Comparison of ENCODE assay signal across 1 cellular context in the genomic region with DNA sequence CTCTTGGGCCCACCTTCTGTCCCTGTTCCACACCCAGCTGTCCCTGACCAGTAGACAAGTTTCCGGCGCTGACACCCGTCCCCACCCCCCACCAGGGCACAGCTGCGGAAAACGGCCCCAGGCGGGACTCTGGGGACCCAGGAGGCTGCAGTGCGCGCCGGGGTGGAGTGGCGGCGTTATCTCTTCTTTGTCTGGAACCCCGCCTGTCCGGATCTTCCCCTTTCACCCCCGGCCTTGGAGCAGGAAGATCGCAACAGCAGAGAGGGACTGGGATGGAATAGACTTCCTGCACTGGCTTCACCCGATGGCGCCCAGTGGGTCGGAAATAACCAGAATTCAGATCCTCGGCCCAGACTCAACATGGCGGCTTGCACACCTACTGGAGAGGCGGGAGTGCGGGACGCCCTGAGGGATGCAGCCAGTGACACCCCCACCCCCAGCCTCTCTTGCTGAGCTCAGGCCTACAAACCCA.
TF ChIP-seq lines count a peak whose summit lies in the region.

No MANE protein-coding gene starts in this region.

TF ChIP-seq in GM12878, 131 proteins besides CTCF, POLR2A, EP300 and RAD21 (continues in another document):
- TF ChIP-seq CBX5 (IDR thresholded peaks at IDR 0.05; ENCODE audit: low read depth) (no peak), TCF3 (IDR thresholded peaks at IDR 0.05; ENCODE audit: borderline replicate concordance, insufficient read depth, low read depth, low read length) (peak; percentile 87), BACH1 (IDR thresholded peaks at IDR 0.05; ENCODE audit: borderline replicate concordance) (no peak; the same call in 1 of the 2 replicates), BMI1 (IDR thresholded peaks at IDR 0.05; ENCODE audit: borderline replicate concordance) (no peak), LARP7 (IDR thresholded peaks at IDR 0.05) (no peak; the same call in 1 of the 2 replicates), ZNF622 (IDR thresholded peaks at IDR 0.05) (no peak), ZBED1 (IDR thresholded peaks at IDR 0.05; ENCODE audit: borderline replicate concordance) (no peak), STAT3 (IDR thresholded peaks at IDR 0.05; ENCODE audit: low read depth, low read length) (no peak), PAX5 (IDR thresholded peaks at IDR 0.05; ENCODE audit: borderline replicate concordance, low read depth, low read length) (0 out of 2 replicates have a peak, but pooled peaks have one; percentile 10), CHD4 (IDR thresholded peaks at IDR 0.05) (no peak), HCFC1 (IDR thresholded peaks at IDR 0.05; ENCODE audit: low read length) (no peak), TCF7 (IDR thresholded peaks at IDR 0.05; ENCODE audit: borderline replicate concordance) (no peak), HDAC2 (IDR thresholded peaks at IDR 0.05) (no peak), SIN3A (IDR thresholded peaks at IDR 0.05; ENCODE audit: low read depth, low read length) (peak; percentile 61), ZNF384 (IDR thresholded peaks at IDR 0.05; ENCODE audit: borderline replicate concordance, low read depth, low read length) (no peak), EED (IDR thresholded peaks at IDR 0.05; ENCODE audit: low read depth) (peak; percentile 69), PAX8 (IDR thresholded peaks at IDR 0.05) (no peak), JUNB (IDR thresholded peaks at IDR 0.05) (no peak), MLLT1 (IDR thresholded peaks at IDR 0.05) (peak; percentile 81), IRF4 (IDR thresholded peaks at IDR 0.05; ENCODE audit: low read depth, low read length) (no peak), CREM (IDR thresholded peaks at IDR 0.05; ENCODE audit: low read depth) (no peak), MXI1 (IDR thresholded peaks at IDR 0.05; ENCODE audit: low read depth, low read length) (peak; percentile 72), MEF2B (IDR thresholded peaks at IDR 0.05; ENCODE audit: partially characterized antibody, poor library complexity, severe bottlenecking) (peak; percentile 94), MAX (IDR thresholded peaks at IDR 0.05; ENCODE audit: low read depth, low read length) (peak; percentile 47; the same call in 1 of the 2 replicates), BHLHE40 (IDR thresholded peaks at IDR 0.05; ENCODE audit: borderline replicate concordance in 1 of 2, low read depth in 2 of 2, low read length in 1 of 2) (peak in 1 of 2 experiments; percentile 32; a peak in 1 of 4 replicates), HDGF (IDR thresholded peaks at IDR 0.05) (peak; percentile 39; the same call in 1 of the 2 replicates), YBX1 (IDR thresholded peaks at IDR 0.05) (no peak), BCL11A (IDR thresholded peaks at IDR 0.05; ENCODE audit: low read depth, low read length) (peak; percentile 30; the same call in 1 of the 2 replicates), SMAD1 (IDR thresholded peaks at IDR 0.05; ENCODE audit: low read depth, partially characterized antibody) (no peak), NFIC (IDR thresholded peaks at IDR 0.05; ENCODE audit: low read depth, low read length) (no peak), NBN (IDR thresholded peaks at IDR 0.05) (no peak; the same call in 1 of the 2 replicates), GATAD2B (conservative IDR thresholded peaks at IDR 0.05; ENCODE audit: low read depth) (0 out of 2 replicates have a peak, but pooled peaks have one; percentile 32), NFYA (IDR thresholded peaks at IDR 0.05; ENCODE audit: borderline replicate concordance, low read depth, low read length) (no peak), IKZF1 (conservative IDR thresholded peaks at IDR 0.05) (peak; percentile 79), ZNF217 (IDR thresholded peaks at IDR 0.05) (no peak), PRDM15 (CRISPR knock-in tag; IDR thresholded peaks at IDR 0.05) (no peak), CHD2 (IDR thresholded peaks at IDR 0.05; ENCODE audit: borderline replicate concordance, low read depth, low read length) (peak; percentile 78; the same call in 1 of the 2 replicates), IKZF2 (IDR thresholded peaks at IDR 0.05) (peak; percentile 75), WRNIP1 (IDR thresholded peaks at IDR 0.05; ENCODE audit: borderline replicate concordance, low read depth, low read length) (no peak), ZNF274 (IDR thresholded peaks at IDR 0.05; ENCODE audit: insufficient read depth, insufficient read length) (no peak), ATF2 (IDR thresholded peaks at IDR 0.05; ENCODE audit: low read length) (no peak), CHD1 (IDR thresholded peaks at IDR 0.05; ENCODE audit: low read depth, low read length) (peak; percentile 58; the same call in 1 of the 2 replicates), RELB (IDR thresholded peaks at IDR 0.05; ENCODE audit: low read depth) (peak; percentile 55; the same call in 1 of the 2 replicates), SP1 (IDR thresholded peaks at IDR 0.05; ENCODE audit: low read depth, low read length) (no peak), REST (IDR thresholded peaks at IDR 0.05; ENCODE audit: low read depth, low read length) (0 out of 2 replicates have a peak, but pooled peaks have one; percentile 31), TBL1XR1 (IDR thresholded peaks at IDR 0.05; ENCODE audit: low read depth, low read length) (0 out of 2 replicates have a peak, but pooled peaks have one; percentile 60), DPF2 (IDR thresholded peaks at IDR 0.05) (no peak)
- TF ChIP-seq, protein P1, sequence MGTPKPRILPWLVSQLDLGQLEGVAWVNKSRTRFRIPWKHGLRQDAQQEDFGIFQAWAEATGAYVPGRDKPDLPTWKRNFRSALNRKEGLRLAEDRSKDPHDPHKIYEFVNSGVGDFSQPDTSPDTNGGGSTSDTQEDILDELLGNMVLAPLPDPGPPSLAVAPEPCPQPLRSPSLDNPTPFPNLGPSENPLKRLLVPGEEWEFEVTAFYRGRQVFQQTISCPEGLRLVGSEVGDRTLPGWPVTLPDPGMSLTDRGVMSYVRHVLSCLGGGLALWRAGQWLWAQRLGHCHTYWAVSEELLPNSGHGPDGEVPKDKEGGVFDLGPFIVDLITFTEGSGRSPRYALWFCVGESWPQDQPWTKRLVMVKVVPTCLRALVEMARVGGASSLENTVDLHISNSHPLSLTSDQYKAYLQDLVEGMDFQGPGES (IDR thresholded peaks at IDR 0.05) = peak; percentile 19; the same call in 1 of the 2 replicates
- TF ChIP-seq, protein P2, sequence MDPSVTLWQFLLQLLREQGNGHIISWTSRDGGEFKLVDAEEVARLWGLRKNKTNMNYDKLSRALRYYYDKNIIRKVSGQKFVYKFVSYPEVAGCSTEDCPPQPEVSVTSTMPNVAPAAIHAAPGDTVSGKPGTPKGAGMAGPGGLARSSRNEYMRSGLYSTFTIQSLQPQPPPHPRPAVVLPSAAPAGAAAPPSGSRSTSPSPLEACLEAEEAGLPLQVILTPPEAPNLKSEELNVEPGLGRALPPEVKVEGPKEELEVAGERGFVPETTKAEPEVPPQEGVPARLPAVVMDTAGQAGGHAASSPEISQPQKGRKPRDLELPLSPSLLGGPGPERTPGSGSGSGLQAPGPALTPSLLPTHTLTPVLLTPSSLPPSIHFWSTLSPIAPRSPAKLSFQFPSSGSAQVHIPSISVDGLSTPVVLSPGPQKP (IDR thresholded peaks at IDR 0.05; ENCODE audit: low read depth, low read length) = no peak
- TF ChIP-seq, protein P3, sequence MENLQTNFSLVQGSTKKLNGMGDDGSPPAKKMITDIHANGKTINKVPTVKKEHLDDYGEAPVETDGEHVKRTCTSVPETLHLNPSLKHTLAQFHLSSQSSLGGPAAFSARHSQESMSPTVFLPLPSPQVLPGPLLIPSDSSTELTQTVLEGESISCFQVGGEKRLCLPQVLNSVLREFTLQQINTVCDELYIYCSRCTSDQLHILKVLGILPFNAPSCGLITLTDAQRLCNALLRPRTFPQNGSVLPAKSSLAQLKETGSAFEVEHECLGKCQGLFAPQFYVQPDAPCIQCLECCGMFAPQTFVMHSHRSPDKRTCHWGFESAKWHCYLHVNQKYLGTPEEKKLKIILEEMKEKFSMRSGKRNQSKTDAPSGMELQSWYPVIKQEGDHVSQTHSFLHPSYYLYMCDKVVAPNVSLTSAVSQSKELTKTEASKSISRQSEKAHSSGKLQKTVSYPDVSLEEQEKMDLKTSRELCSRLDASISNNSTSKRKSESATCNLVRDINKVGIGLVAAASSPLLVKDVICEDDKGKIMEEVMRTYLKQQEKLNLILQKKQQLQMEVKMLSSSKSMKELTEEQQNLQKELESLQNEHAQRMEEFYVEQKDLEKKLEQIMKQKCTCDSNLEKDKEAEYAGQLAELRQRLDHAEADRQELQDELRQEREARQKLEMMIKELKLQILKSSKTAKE (IDR thresholded peaks at IDR 0.05; ENCODE audit: low read depth, poor library complexity, severe bottlenecking) = peak; percentile 20
